ENCODE assay signal across 35 cellular contexts in the genomic region with DNA sequence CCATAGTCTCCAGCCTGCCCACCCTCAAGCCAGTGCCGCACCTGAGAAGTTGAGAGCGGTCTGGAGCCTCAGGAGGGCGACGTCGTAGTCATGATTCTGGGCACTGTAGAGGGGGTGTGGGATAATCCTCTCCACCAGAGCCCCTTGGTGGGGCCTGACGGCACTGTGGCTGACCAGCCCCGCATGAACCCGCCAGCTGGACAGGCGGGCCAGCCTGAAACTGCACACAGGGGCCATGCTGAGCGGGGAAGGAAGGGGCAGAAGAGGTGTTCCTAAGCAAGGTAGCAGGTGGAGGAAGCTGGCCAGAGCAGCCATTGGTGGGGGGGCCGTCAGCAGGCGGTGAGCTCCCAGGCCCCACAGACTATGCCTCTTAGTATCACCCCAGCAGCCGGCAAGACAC.
"Had no signal": no experiment of that assay in that cellular context is flagged by ENCODE, and none has a peak within 500 bp of the region (broad histone marks: within the 10 kb centered on the region; RNA-seq: fewer than 3 reads in every experiment).

No MANE protein-coding gene starts in this region.

- H3K4me3 ChIP-seq: MG63 had no signal

- DNase-seq: Karpas-422, Kasumi-1, MG63, MM.1S, MV-4-11, NCI-H1048, NCI-H1092, NCI-H1092 treated with DMSO at 0.1 percent for 48 hours, NCI-H1105, NCI-H1105 treated with DMSO at 0.1 percent for 48 hours, NCI-H1417, NCI-H1417 treated with DMSO at 0.1 percent for 48 hours, NCI-H1436, NCI-H1436 treated with DMSO at 0.1 percent for 48 hours, NCI-H146, NCI-H1694, NCI-H1694 treated with DMSO at 0.1 percent for 48 hours, NCI-H187, NCI-H187 treated with DMSO at 0.1 percent for 48 hours, NCI-H1930, NCI-H2029, NCI-H2029 treated with DMSO at 0.1 percent for 48 hours, NCI-H2081, NCI-H2081 treated with DMSO at 0.1 percent for 48 hours, NCI-H2107, NCI-H2171, NCI-H2171 treated with DMSO at 0.1 percent for 48 hours, NCI-H2227 treated with DMSO at 0.1 percent for 48 hours, NCI-H226, NCI-H345, NCI-H446, NCI-H446 treated with DMSO at 0.1 percent for 48 hours, NCI-H510A, NCI-H510A treated with DMSO at 0.1 percent for 48 hours, NCI-H524 had no signal

- H3K36me3 ChIP-seq: MG63 had no signal

- H3K27me3 ChIP-seq: MG63 had no signal

- H3K9me3 ChIP-seq: MG63 had no signal
